In the genomic region with DNA sequence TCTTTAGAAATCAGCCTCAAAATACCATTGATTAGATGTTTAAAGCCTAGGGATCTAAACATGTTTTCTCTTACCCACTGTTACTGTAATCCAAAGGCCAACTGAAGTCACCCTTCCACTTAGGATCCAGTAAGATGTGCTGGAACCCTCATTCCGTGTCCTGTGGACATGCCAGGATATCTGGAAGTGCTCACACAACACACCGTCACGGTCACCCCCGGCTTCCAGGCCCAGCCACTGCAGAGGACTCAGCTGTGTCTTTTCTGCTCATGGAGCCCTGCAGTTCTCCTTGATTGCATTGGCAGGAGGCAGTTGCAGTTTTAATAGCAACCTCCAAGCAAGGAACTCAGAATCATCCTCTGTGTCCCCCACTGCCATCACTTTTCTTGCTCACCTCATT, we compare ENCODE assay signal across 15 cellular contexts.
DNase-seq lines count a peak whose midpoint lies in the region; ATAC-seq and TF ChIP-seq lines count a peak whose summit lies in the region.
"Had no signal": no experiment of that assay in that cellular context is flagged by ENCODE, and none has a peak within 500 bp of the region (broad histone marks: within the 10 kb centered on the region; RNA-seq: fewer than 3 reads in every experiment).

No MANE protein-coding gene starts in this region.

- TF ChIP-seq POLR2A in heart left ventricle (IDR thresholded peaks at IDR 0.05), result no peak

- H3K36me3 ChIP-seq in heart left ventricle, result peaks cover 0 to 11% (median 0%) of the 10 kb centered on the region in 9 donors
- no peaks in the 10 kb centered on the region for H3K36me3 ChIP-seq in right atrium auricular region

- H3K4me3 ChIP-seq in right cardiac atrium (ENCODE audit: low read length) (no peak overlapping the region), heart left ventricle (no peak overlapping the region), right atrium auricular region (no peak overlapping the region)
- H3K4me3 ChIP-seq: GM12878 had no signal

- H3K27me3 ChIP-seq in right cardiac atrium (ENCODE audit: control insufficient read depth, insufficient read depth) (no peaks in the 10 kb centered on the region), heart left ventricle (no peaks in the 10 kb centered on the region), right atrium auricular region (no peaks in the 10 kb centered on the region)

- ATAC-seq in Right ventricle myocardium superior (ENCODE audit: poor library complexity), result peak; percentile 75
- no peak for ATAC-seq in right cardiac atrium
- ATAC-seq in heart left ventricle, result peak; percentile 40 to 85 (median 68)
- ATAC-seq: GM12878, HCT116 had no signal

- no peak overlapping the region for H3K27ac ChIP-seq in right cardiac atrium (ENCODE audit: low read length)
- H3K27ac ChIP-seq in heart left ventricle, result peak overlapping the region in 5 of 12 donors; percentile 13 to 81 (median 43)
- H3K27ac ChIP-seq in right atrium auricular region, result peak overlapping the region; percentile 15 to 27

- DNase-seq in Right ventricle myocardium superior (peak; percentile 52), right cardiac atrium (no peak), heart left ventricle (peak in 2 of 5 donors; percentile 44 to 54), right atrium auricular region (ENCODE audit: low spot score) (no peak), NCI-H446 treated with DMSO at 0.1 percent for 48 hours (lab: John Stamatoyannopoulos, UW) (no peak), amygdala (lab: John Stamatoyannopoulos, UW) (no peak), dermis blood vessel endothelial cell (no peak)
- DNase-seq: 8988T; AML-193; C1 segment of cervical spinal cord; Calu3; CD4-positive, alpha-beta T cell; DMS 273 treated with DMSO at 0.1 percent for 48 hours had no signal

- peaks cover 5% of the 10 kb centered on the region for H3K4me1 ChIP-seq in right cardiac atrium (ENCODE audit: control insufficient read depth, insufficient read depth, low read length)
- H3K4me1 ChIP-seq in heart left ventricle, result peaks cover 0 to 41% (median 3%) of the 10 kb centered on the region in 12 donors
- peaks cover 0 to 21% of the 10 kb centered on the region in 2 donors for H3K4me1 ChIP-seq in right atrium auricular region

- no peak for TF ChIP-seq CTCF in heart left ventricle (IDR thresholded peaks at IDR 0.05)
- no peak for TF ChIP-seq CTCF in right atrium auricular region (IDR thresholded peaks at IDR 0.05)

- WGBS in right cardiac atrium, result 60% methylated on average over 4 of the region's 4 CpGs
- 47 to 64% (median 62%) methylated on average over 4 of the region's 4 CpGs for WGBS in heart left ventricle, 4 donors

- intact Hi-C loops in Right ventricle myocardium superior (cut with DNase I), result no loop called here
- intact Hi-C loops in right cardiac atrium (cut with DNase I), result no loop called here
- intact Hi-C loops in heart left ventricle (cut with DNase I), result loop anchor here in 1 of 10 donors (10.0 kb wide), 1 partner anchor 202 kb away; a partner anchor contains a TSS

- no peaks in the 10 kb centered on the region for H3K9me3 ChIP-seq in right cardiac atrium (ENCODE audit: control insufficient read depth, low read length)
- H3K9me3 ChIP-seq in heart left ventricle, result no peaks in the 10 kb centered on the region
- no peaks in the 10 kb centered on the region for H3K9me3 ChIP-seq in right atrium auricular region

Comparison
In these comparisons a context has a peak if more than half of its experiments do, and no peak if none do; other contexts are left out.
1. ATAC-seq: peak in Right ventricle myocardium superior (single experiment) and heart left ventricle (4 of 4); none in right cardiac atrium (0 of 2).